Comparison of ENCODE assay signal across 1 cellular context in genomic region chr22:24703101-24703500, GRCh38.
TF ChIP-seq lines count a peak whose summit lies in the region.

No MANE protein-coding gene starts in this region.

TF ChIP-seq in HepG2, 621 proteins besides CTCF, POLR2A, EP300 and RAD21 (continued from another document and continues in another):
- TF ChIP-seq ZXDC (CRISPR knock-in tag; IDR thresholded peaks at IDR 0.05) (no peak), ZNF878 (CRISPR knock-in tag; IDR thresholded peaks at IDR 0.05) (peak; percentile 91), CCDC6 (CRISPR knock-in tag; IDR thresholded peaks at IDR 0.05) (peak; percentile 49; the same call in 1 of the 2 replicates), AHR (CRISPR knock-in tag; IDR thresholded peaks at IDR 0.05) (no peak), ZKSCAN5 (CRISPR knock-in tag; IDR thresholded peaks at IDR 0.05) (no peak), ZMAT3 (CRISPR knock-in tag; conservative IDR thresholded peaks at IDR 0.05) (no peak), ARHGAP35 (CRISPR knock-in tag; IDR thresholded peaks at IDR 0.05; ENCODE audit: borderline replicate concordance) (no peak), MZF1 (CRISPR knock-in tag; IDR thresholded peaks at IDR 0.05; ENCODE audit: borderline replicate concordance) (no peak), SKI (IDR thresholded peaks at IDR 0.05; ENCODE audit: partially characterized antibody) (no peak), DMAP1 (CRISPR knock-in tag; IDR thresholded peaks at IDR 0.05) (no peak), SAFB2 (CRISPR knock-in tag; IDR thresholded peaks at IDR 0.05; ENCODE audit: borderline replicate concordance, low read depth) (no peak), ZNF337 (CRISPR knock-in tag; IDR thresholded peaks at IDR 0.05; ENCODE audit: borderline replicate concordance, low read depth) (no peak), NFATC3 (CRISPR knock-in tag; IDR thresholded peaks at IDR 0.05) (no peak), SMAD9 (CRISPR knock-in tag; IDR thresholded peaks at IDR 0.05) (no peak), HIVEP1 (CRISPR knock-in tag; IDR thresholded peaks at IDR 0.05) (no peak), ZNF350 (CRISPR knock-in tag; IDR thresholded peaks at IDR 0.05; ENCODE audit: borderline replicate concordance, low read depth) (no peak), KMT2A (CRISPR knock-in tag; IDR thresholded peaks at IDR 0.05) (no peak), RBM39 (IDR thresholded peaks at IDR 0.05; ENCODE audit: low read depth, low read length, poor library complexity, severe bottlenecking) (no peak), ZNF251 (CRISPR knock-in tag; IDR thresholded peaks at IDR 0.05) (no peak), ZBTB3 (CRISPR knock-in tag; IDR thresholded peaks at IDR 0.05; ENCODE audit: borderline replicate concordance, low read depth) (no peak; the same call in 1 of the 2 replicates), ZNF678 (CRISPR knock-in tag; IDR thresholded peaks at IDR 0.05) (no peak), ATRX (CRISPR knock-in tag; IDR thresholded peaks at IDR 0.05; ENCODE audit: borderline replicate concordance) (no peak), HCFC1 (IDR thresholded peaks at IDR 0.05; ENCODE audit: low read depth, low read length) (no peak), EED (CRISPR knock-in tag; IDR thresholded peaks at IDR 0.05) (no peak), CEBPZ (IDR thresholded peaks at IDR 0.05; ENCODE audit: low read length) (no peak), ZNF276 (CRISPR knock-in tag; IDR thresholded peaks at IDR 0.05; ENCODE audit: low read depth) (no peak), KLF16 (CRISPR knock-in tag; IDR thresholded peaks at IDR 0.05) (0 out of 4 replicates have a peak, but pooled peaks of 1 of the 2 experiments have one; percentile 41), MNT (IDR thresholded peaks at IDR 0.05) (no peak)
- TF ChIP-seq, protein P1, sequence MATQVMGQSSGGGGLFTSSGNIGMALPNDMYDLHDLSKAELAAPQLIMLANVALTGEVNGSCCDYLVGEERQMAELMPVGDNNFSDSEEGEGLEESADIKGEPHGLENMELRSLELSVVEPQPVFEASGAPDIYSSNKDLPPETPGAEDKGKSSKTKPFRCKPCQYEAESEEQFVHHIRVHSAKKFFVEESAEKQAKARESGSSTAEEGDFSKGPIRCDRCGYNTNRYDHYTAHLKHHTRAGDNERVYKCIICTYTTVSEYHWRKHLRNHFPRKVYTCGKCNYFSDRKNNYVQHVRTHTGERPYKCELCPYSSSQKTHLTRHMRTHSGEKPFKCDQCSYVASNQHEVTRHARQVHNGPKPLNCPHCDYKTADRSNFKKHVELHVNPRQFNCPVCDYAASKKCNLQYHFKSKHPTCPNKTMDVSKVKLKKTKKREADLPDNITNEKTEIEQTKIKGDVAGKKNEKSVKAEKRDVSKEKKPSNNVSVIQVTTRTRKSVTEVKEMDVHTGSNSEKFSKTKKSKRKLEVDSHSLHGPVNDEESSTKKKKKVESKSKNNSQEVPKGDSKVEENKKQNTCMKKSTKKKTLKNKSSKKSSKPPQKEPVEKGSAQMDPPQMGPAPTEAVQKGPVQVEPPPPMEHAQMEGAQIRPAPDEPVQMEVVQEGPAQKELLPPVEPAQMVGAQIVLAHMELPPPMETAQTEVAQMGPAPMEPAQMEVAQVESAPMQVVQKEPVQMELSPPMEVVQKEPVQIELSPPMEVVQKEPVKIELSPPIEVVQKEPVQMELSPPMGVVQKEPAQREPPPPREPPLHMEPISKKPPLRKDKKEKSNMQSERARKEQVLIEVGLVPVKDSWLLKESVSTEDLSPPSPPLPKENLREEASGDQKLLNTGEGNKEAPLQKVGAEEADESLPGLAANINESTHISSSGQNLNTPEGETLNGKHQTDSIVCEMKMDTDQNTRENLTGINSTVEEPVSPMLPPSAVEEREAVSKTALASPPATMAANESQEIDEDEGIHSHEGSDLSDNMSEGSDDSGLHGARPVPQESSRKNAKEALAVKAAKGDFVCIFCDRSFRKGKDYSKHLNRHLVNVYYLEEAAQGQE (IDR thresholded peaks at IDR 0.05; ENCODE audit: borderline replicate concordance in 1 of 2, low read depth in 1 of 2, low read length in 2 of 2), result no peak
- TF ChIP-seq, protein P2, sequence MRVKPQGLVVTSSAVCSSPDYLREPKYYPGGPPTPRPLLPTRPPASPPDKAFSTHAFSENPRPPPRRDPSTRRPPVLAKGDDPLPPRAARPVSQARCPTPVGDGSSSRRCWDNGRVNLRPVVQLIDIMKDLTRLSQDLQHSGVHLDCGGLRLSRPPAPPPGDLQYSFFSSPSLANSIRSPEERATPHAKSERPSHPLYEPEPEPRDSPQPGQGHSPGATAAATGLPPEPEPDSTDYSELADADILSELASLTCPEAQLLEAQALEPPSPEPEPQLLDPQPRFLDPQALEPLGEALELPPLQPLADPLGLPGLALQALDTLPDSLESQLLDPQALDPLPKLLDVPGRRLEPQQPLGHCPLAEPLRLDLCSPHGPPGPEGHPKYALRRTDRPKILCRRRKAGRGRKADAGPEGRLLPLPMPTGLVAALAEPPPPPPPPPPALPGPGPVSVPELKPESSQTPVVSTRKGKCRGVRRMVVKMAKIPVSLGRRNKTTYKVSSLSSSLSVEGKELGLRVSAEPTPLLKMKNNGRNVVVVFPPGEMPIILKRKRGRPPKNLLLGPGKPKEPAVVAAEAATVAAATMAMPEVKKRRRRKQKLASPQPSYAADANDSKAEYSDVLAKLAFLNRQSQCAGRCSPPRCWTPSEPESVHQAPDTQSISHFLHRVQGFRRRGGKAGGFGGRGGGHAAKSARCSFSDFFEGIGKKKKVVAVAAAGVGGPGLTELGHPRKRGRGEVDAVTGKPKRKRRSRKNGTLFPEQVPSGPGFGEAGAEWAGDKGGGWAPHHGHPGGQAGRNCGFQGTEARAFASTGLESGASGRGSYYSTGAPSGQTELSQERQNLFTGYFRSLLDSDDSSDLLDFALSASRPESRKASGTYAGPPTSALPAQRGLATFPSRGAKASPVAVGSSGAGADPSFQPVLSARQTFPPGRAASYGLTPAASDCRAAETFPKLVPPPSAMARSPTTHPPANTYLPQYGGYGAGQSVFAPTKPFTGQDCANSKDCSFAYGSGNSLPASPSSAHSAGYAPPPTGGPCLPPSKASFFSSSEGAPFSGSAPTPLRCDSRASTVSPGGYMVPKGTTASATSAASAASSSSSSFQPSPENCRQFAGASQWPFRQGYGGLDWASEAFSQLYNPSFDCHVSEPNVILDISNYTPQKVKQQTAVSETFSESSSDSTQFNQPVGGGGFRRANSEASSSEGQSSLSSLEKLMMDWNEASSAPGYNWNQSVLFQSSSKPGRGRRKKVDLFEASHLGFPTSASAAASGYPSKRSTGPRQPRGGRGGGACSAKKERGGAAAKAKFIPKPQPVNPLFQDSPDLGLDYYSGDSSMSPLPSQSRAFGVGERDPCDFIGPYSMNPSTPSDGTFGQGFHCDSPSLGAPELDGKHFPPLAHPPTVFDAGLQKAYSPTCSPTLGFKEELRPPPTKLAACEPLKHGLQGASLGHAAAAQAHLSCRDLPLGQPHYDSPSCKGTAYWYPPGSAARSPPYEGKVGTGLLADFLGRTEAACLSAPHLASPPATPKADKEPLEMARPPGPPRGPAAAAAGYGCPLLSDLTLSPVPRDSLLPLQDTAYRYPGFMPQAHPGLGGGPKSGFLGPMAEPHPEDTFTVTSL (CRISPR knock-in tag; IDR thresholded peaks at IDR 0.05; ENCODE audit: borderline replicate concordance), result 0 out of 2 replicates have a peak, but pooled peaks have one; percentile 24
- TF ChIP-seq, protein P3, sequence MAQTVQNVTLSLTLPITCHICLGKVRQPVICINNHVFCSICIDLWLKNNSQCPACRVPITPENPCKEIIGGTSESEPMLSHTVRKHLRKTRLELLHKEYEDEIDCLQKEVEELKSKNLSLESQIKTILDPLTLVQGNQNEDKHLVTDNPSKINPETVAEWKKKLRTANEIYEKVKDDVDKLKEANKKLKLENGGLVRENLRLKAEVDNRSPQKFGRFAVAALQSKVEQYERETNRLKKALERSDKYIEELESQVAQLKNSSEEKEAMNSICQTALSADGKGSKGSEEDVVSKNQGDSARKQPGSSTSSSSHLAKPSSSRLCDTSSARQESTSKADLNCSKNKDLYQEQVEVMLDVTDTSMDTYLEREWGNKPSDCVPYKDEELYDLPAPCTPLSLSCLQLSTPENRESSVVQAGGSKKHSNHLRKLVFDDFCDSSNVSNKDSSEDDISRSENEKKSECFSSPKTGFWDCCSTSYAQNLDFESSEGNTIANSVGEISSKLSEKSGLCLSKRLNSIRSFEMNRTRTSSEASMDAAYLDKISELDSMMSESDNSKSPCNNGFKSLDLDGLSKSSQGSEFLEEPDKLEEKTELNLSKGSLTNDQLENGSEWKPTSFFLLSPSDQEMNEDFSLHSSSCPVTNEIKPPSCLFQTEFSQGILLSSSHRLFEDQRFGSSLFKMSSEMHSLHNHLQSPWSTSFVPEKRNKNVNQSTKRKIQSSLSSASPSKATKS (CRISPR knock-in tag; IDR thresholded peaks at IDR 0.05), result no peak
- TF ChIP-seq, protein P4, sequence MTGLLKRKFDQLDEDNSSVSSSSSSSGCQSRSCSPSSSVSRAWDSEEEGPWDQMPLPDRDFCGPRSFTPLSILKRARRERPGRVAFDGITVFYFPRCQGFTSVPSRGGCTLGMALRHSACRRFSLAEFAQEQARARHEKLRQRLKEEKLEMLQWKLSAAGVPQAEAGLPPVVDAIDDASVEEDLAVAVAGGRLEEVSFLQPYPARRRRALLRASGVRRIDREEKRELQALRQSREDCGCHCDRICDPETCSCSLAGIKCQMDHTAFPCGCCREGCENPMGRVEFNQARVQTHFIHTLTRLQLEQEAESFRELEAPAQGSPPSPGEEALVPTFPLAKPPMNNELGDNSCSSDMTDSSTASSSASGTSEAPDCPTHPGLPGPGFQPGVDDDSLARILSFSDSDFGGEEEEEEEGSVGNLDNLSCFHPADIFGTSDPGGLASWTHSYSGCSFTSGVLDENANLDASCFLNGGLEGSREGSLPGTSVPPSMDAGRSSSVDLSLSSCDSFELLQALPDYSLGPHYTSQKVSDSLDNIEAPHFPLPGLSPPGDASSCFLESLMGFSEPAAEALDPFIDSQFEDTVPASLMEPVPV (CRISPR knock-in tag; IDR thresholded peaks at IDR 0.05), result 0 out of 2 replicates have a peak, but pooled peaks have one; percentile 44
